Comparison of ENCODE assay signal across 24 cellular contexts in genomic region chr2:102001767-102002142, GRCh38. TPM values are rescaled to one million over a fixed set of nuclear protein-coding genes. Genes with fewer than 3 reads are reported as not detected.
DNase-seq lines count a peak whose midpoint lies in the region; ATAC-seq and TF ChIP-seq lines count a peak whose summit lies in the region.
"Had no signal": no experiment of that assay in that cellular context is flagged by ENCODE, and none has a peak within 500 bp of the region (broad histone marks: within the 10 kb centered on the region; RNA-seq: fewer than 3 reads in every experiment).

No MANE protein-coding gene starts in this region.

- no peaks in the 10 kb centered on the region for H3K27me3 Mint-ChIP-seq in glutamatergic neuron (ENCODE audit: unreplicated experiment)

- peak; percentile 17 for DNase-seq in NCI-H345 (lab: John Stamatoyannopoulos, UW)
- DNase-seq in NCI-H345 treated with DMSO at 0.1 percent for 48 hours (lab: John Stamatoyannopoulos, UW; ENCODE audit: unreplicated experiment), result no peak
- DNase-seq in stimulated activated CD4-positive, alpha-beta T cell treated with anti-CD3 and anti-CD28 coated beads, Interleukin-15, amount 100 ng/mL, for 24 hours, result peak; percentile 66
- no peak for DNase-seq in stimulated activated CD4-positive, alpha-beta T cell treated with anti-CD3 and anti-CD28 coated beads, Interleukin-4, amount 100 ng/mL, for 1 hour
- peak; percentile 94 for DNase-seq in epithelial cell of esophagus (ENCODE audit: low read depth)
- no peak for DNase-seq in stimulated activated effector memory CD8-positive, alpha-beta T cell treated with anti-CD3 and anti-CD28 coated beads, Interleukin-12 subunit alpha, Interleukin-12 subunit beta, amount 100 ng/mL, for 72 hours (ENCODE audit: low spot score in 2 of 2)
- DNase-seq in glutamatergic neuron, result no peak
- DNase-seq: 8988T, AML-193, brain microvascular endothelial cell, DMS79, heart left ventricle, left lung, NCI-H1048, NCI-H187 treated with DMSO at 0.1 percent for 48 hours, NCI-H226, pancreas, sigmoid colon, uterus had no signal

- peaks cover 42% of the 10 kb centered on the region for H3K4me1 Mint-ChIP-seq in stimulated activated effector memory CD8-positive, alpha-beta T cell treated with anti-CD3 and anti-CD28 coated beads, Interleukin-12 subunit alpha, Interleukin-12 subunit beta, amount 100 ng/mL, for 72 hours
- no peaks in the 10 kb centered on the region for H3K4me1 Mint-ChIP-seq in glutamatergic neuron (ENCODE audit: low read depth, unreplicated experiment)
- H3K4me1 Mint-ChIP-seq: mesothelial cell of epicardium had no signal

- H3K4me3 ChIP-seq in epithelial cell of esophagus (ENCODE audit: low read length), result no peak overlapping the region
- H3K4me3 ChIP-seq: heart left ventricle, pancreas, sigmoid colon, uterus had no signal

- no peaks in the 10 kb centered on the region for H3K36me3 Mint-ChIP-seq in stimulated activated effector memory CD8-positive, alpha-beta T cell treated with anti-CD3 and anti-CD28 coated beads, Interleukin-12 subunit alpha, Interleukin-12 subunit beta, amount 100 ng/mL, for 72 hours
- H3K36me3 Mint-ChIP-seq in glutamatergic neuron (ENCODE audit: unreplicated experiment), result no peaks in the 10 kb centered on the region
- H3K36me3 Mint-ChIP-seq: mesothelial cell of epicardium had no signal

- no peak overlapping the region for H3K4me3 Mint-ChIP-seq in stimulated activated effector memory CD8-positive, alpha-beta T cell treated with anti-CD3 and anti-CD28 coated beads, Interleukin-12 subunit alpha, Interleukin-12 subunit beta, amount 100 ng/mL, for 72 hours
- H3K4me3 Mint-ChIP-seq in glutamatergic neuron (ENCODE audit: unreplicated experiment), result no peak overlapping the region
- H3K4me3 Mint-ChIP-seq: mesothelial cell of epicardium, nephron had no signal

- ATAC-seq in stimulated activated effector memory CD8-positive, alpha-beta T cell treated with anti-CD3 and anti-CD28 coated beads, Interleukin-12 subunit alpha, Interleukin-12 subunit beta, amount 100 ng/mL, for 72 hours, result peak; percentile 67
- no peak for ATAC-seq in GM19035 (IDR thresholded peaks at IDR 0.05; ENCODE audit: unreplicated experiment)
- ATAC-seq: heart left ventricle, left lung, Panc1, pancreas had no signal

- H3K9me3 Mint-ChIP-seq in stimulated activated effector memory CD8-positive, alpha-beta T cell treated with anti-CD3 and anti-CD28 coated beads, Interleukin-12 subunit alpha, Interleukin-12 subunit beta, amount 100 ng/mL, for 72 hours, result no peaks in the 10 kb centered on the region
- no peaks in the 10 kb centered on the region for H3K9me3 Mint-ChIP-seq in glutamatergic neuron (ENCODE audit: unreplicated experiment)
- H3K9me3 Mint-ChIP-seq: mesothelial cell of epicardium, nephron had no signal

- H3K27ac Mint-ChIP-seq in stimulated activated effector memory CD8-positive, alpha-beta T cell treated with anti-CD3 and anti-CD28 coated beads, Interleukin-12 subunit alpha, Interleukin-12 subunit beta, amount 100 ng/mL, for 72 hours, result no peak overlapping the region
- no peak overlapping the region for H3K27ac Mint-ChIP-seq in glutamatergic neuron (ENCODE audit: unreplicated experiment)
- H3K27ac Mint-ChIP-seq: mesothelial cell of epicardium, nephron had no signal

- no peak for TF ChIP-seq CTCF in epithelial cell of esophagus (IDR thresholded peaks at IDR 0.05; ENCODE audit: insufficient read depth, low read depth, low read length, missing control alignments)
- no peak for TF ChIP-seq CTCF in glutamatergic neuron (IDR thresholded peaks at IDR 0.05; ENCODE audit: partially characterized antibody, unreplicated experiment)

RNA-seq across cellular contexts. Expression of gene IL1R2, which starts 10.0 kb away (rescaled TPM):
- not detected for total RNA-seq in glutamatergic neuron (ENCODE audit: unreplicated experiment)
- total RNA-seq: H1, mesothelial cell of epicardium had no signal

Comparison
In these comparisons a context has a peak if more than half of its experiments do, and no peak if none do; other contexts are left out.
1. DNase-seq: peak in NCI-H345 (single experiment), stimulated activated CD4-positive, alpha-beta T cell treated with anti-CD3 and anti-CD28 coated beads, Interleukin-15, amount 100 ng/mL, for 24 hours (single experiment) and epithelial cell of esophagus (single experiment); none in NCI-H345 treated with DMSO at 0.1 percent for 48 hours (single experiment), stimulated activated CD4-positive, alpha-beta T cell treated with anti-CD3 and anti-CD28 coated beads, Interleukin-4, amount 100 ng/mL, for 1 hour (single experiment), stimulated activated effector memory CD8-positive, alpha-beta T cell treated with anti-CD3 and anti-CD28 coated beads, Interleukin-12 subunit alpha, Interleukin-12 subunit beta, amount 100 ng/mL, for 72 hours (0 of 2) and glutamatergic neuron (single experiment).